ENCODE assay signal across 2 cellular contexts in the genomic region with DNA sequence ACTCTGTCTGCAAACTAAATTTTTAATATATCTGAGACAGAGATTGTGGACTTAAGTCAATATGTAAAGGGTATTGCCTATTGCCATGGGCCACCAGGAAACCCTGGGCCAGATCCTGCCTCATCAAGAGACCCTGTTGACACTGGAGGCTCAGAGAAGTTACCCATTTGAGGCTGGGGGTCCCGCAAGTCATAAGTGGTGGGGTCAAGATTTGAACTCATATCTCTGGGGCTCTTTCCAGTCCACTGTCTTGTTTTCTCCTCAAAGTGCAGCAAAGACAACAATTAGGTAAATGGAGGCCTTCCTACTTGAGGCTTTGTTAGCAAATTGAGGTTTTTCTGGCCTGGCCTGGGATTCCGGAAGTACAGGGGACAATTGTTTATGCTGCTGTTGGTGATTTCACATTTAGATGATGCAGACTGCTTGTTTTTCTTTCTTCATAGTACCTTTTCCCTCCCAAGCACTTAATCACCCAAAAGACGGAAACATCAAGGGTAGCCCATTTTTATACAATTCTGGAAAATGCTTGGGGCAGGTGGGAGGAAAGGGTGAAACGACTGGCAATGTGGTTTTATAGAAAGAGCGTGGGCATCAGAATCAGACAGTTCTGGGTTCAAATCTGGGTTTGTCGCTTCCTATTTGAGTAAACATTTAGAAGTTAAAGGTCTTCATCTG.
TF ChIP-seq lines count a peak whose summit lies in the region.

No MANE protein-coding gene starts in this region.

TF ChIP-seq in IMR-90, 13 proteins besides CTCF, POLR2A, EP300 and RAD21:
- no peak for TF ChIP-seq RFX5 (IDR thresholded peaks at IDR 0.05; ENCODE audit: low read depth, low read length)
- TF ChIP-seq FOS (IDR thresholded peaks at IDR 0.05; ENCODE audit: low read depth, low read length): no peak
- TF ChIP-seq, protein P1, sequence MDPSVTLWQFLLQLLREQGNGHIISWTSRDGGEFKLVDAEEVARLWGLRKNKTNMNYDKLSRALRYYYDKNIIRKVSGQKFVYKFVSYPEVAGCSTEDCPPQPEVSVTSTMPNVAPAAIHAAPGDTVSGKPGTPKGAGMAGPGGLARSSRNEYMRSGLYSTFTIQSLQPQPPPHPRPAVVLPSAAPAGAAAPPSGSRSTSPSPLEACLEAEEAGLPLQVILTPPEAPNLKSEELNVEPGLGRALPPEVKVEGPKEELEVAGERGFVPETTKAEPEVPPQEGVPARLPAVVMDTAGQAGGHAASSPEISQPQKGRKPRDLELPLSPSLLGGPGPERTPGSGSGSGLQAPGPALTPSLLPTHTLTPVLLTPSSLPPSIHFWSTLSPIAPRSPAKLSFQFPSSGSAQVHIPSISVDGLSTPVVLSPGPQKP (IDR thresholded peaks at IDR 0.05; ENCODE audit: borderline replicate concordance, low read depth, low read length): no peak
- no peak for TF ChIP-seq MAFK (IDR thresholded peaks at IDR 0.05; ENCODE audit: low read depth, low read length)
- TF ChIP-seq CEBPB (IDR thresholded peaks at IDR 0.05; ENCODE audit: low read depth, low read length): no peak
- TF ChIP-seq RCOR1 (IDR thresholded peaks at IDR 0.05; ENCODE audit: insufficient replicate concordance, low read length): no peak
- no peak for TF ChIP-seq BHLHE40 (IDR thresholded peaks at IDR 0.05; ENCODE audit: low read depth, low read length)
- TF ChIP-seq CHD1 (IDR thresholded peaks at IDR 0.05; ENCODE audit: low read depth, low read length): no peak

TF ChIP-seq in HepG2, 621 proteins besides CTCF, POLR2A, EP300 and RAD21:
- TF ChIP-seq ZNF143 (CRISPR knock-in tag; IDR thresholded peaks at IDR 0.05) (no peak), ZNF773 (CRISPR knock-in tag; IDR thresholded peaks at IDR 0.05; ENCODE audit: borderline replicate concordance) (no peak), FOXC1 (CRISPR knock-in tag; IDR thresholded peaks at IDR 0.05; ENCODE audit: borderline replicate concordance) (no peak), FIP1L1 (IDR thresholded peaks at IDR 0.05; ENCODE audit: borderline replicate concordance, insufficient read depth, low read depth, low read length) (no peak), NFE2L1 (CRISPR knock-in tag; IDR thresholded peaks at IDR 0.05; ENCODE audit: borderline replicate concordance) (no peak)
- TF ChIP-seq, protein P2, sequence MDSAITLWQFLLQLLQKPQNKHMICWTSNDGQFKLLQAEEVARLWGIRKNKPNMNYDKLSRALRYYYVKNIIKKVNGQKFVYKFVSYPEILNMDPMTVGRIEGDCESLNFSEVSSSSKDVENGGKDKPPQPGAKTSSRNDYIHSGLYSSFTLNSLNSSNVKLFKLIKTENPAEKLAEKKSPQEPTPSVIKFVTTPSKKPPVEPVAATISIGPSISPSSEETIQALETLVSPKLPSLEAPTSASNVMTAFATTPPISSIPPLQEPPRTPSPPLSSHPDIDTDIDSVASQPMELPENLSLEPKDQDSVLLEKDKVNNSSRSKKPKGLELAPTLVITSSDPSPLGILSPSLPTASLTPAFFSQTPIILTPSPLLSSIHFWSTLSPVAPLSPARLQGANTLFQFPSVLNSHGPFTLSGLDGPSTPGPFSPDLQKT (CRISPR knock-in tag; IDR thresholded peaks at IDR 0.05; ENCODE audit: borderline replicate concordance): no peak
